24 cellular contexts compared by ENCODE assay signal in genomic region chr9:137761793-137762192, GRCh38.
DNase-seq lines count a peak whose midpoint lies in the region; TF ChIP-seq lines count a peak whose summit lies in the region.
"Had no signal": no experiment of that assay in that cellular context is flagged by ENCODE, and none has a peak within 500 bp of the region (broad histone marks: within the 10 kb centered on the region; RNA-seq: fewer than 3 reads in every experiment).

No MANE protein-coding gene starts in this region.

- H4K20me1 ChIP-seq in osteoblast (ENCODE audit: insufficient read depth, low read length) = peaks cover 2% of the 10 kb centered on the region

- H3K36me3 Mint-ChIP-seq in T-helper 1 cell treated with Interleukin-12 subunit alpha and Interleukin-12 subunit beta and Interleukin-4 antibody, amounts not matched to agents 30 μg/mL and 1 μg/mL, for 36 hours (ENCODE audit: low read depth) = peaks cover 53% of the 10 kb centered on the region
- peaks cover 59% of the 10 kb centered on the region for H3K36me3 Mint-ChIP-seq in activated T-helper 1 cell treated with anti-CD3 and anti-CD28 coated beads, Interleukin-12 subunit alpha, Interleukin-12 subunit beta, Interleukin-2, Interleukin-4 antibody, amounts not matched to agents 30 ng/mL and 10 ng/mL and 1 ng/mL, durations not matched to agents 14 hours and 24 hours and 36 hours (ENCODE audit: low read depth)

- H3K4me3 ChIP-seq in GM06990 (replicated peaks; ENCODE audit: low read depth, low read length) = 0 out of 2 replicates have a peak overlapping the region, but pooled peaks have one; percentile 3
- no peak overlapping the region for H3K4me3 ChIP-seq in osteoblast (ENCODE audit: insufficient read depth, low read length)
- H3K4me3 ChIP-seq in esophagus muscularis mucosa = no peak overlapping the region
- no peak overlapping the region for H3K4me3 ChIP-seq in ascending aorta
- no peak overlapping the region for H3K4me3 ChIP-seq in colonic mucosa
- H3K4me3 ChIP-seq: hepatocyte, lung, ovary, sigmoid colon, stomach, upper lobe of left lung had no signal

- H3K4me3 Mint-ChIP-seq in T-helper 1 cell treated with Interleukin-12 subunit alpha and Interleukin-12 subunit beta and Interleukin-4 antibody, amounts not matched to agents 30 μg/mL and 1 μg/mL, for 36 hours = no peak overlapping the region
- H3K4me3 Mint-ChIP-seq in activated T-helper 1 cell treated with anti-CD3 and anti-CD28 coated beads, Interleukin-12 subunit alpha, Interleukin-12 subunit beta, Interleukin-2, Interleukin-4 antibody, amounts not matched to agents 30 ng/mL and 10 ng/mL and 1 ng/mL, durations not matched to agents 14 hours and 24 hours and 36 hours = no peak overlapping the region
- H3K4me3 Mint-ChIP-seq: activated CD8-positive, alpha-beta memory T cell treated with anti-CD3 and anti-CD28 coated beads, Interleukin-2, amount 10 ng/mL, durations not matched to agents 7 days and 5 days had no signal

- intact Hi-C loops in activated T-helper 1 cell treated with anti-CD3 and anti-CD28 coated beads, Interleukin-12 subunit alpha, Interleukin-12 subunit beta, Interleukin-2, Interleukin-4 antibody, amounts not matched to agents 30 ng/mL and 10 ng/mL and 1 ng/mL, durations not matched to agents 14 hours and 24 hours and 36 hours (cut with micrococcal nuclease) = no loop called here
- intact Hi-C loops in esophagus muscularis mucosa (cut with DNase I) (no loop called here), ascending aorta (cut with DNase I) (loop anchor here (5.0 kb wide), 1 partner anchor 89 kb away; no protein-coding TSS in a partner anchor), colonic mucosa (cut with DNase I) (no loop called here)

- no peak for TF ChIP-seq CTCF in GM06990 (IDR thresholded peaks at IDR 0.05; ENCODE audit: insufficient read depth, low read length, poor library complexity, severe bottlenecking)
- TF ChIP-seq CTCF in osteoblast (IDR thresholded peaks at IDR 0.05; ENCODE audit: extremely low read depth, low read depth, low read length) = no peak
- TF ChIP-seq CTCF in esophagus muscularis mucosa (IDR thresholded peaks at IDR 0.05) = no peak
- no peak for TF ChIP-seq CTCF in ascending aorta (IDR thresholded peaks at IDR 0.05)
- TF ChIP-seq CTCF in colonic mucosa (IDR thresholded peaks at IDR 0.05) = no peak

- peaks cover 30% of the 10 kb centered on the region for H3K4me1 Mint-ChIP-seq in T-helper 1 cell treated with Interleukin-12 subunit alpha and Interleukin-12 subunit beta and Interleukin-4 antibody, amounts not matched to agents 30 μg/mL and 1 μg/mL, for 36 hours (ENCODE audit: low read depth)
- peaks cover 36% of the 10 kb centered on the region for H3K4me1 Mint-ChIP-seq in activated T-helper 1 cell treated with anti-CD3 and anti-CD28 coated beads, Interleukin-12 subunit alpha, Interleukin-12 subunit beta, Interleukin-2, Interleukin-4 antibody, amounts not matched to agents 30 ng/mL and 10 ng/mL and 1 ng/mL, durations not matched to agents 14 hours and 24 hours and 36 hours (ENCODE audit: low read depth)

- H3K9me3 ChIP-seq in osteoblast (ENCODE audit: low read depth, low read length) = no peaks in the 10 kb centered on the region
- H3K9me3 ChIP-seq in esophagus muscularis mucosa = no peaks in the 10 kb centered on the region
- no peaks in the 10 kb centered on the region for H3K9me3 ChIP-seq in ascending aorta
- H3K9me3 ChIP-seq in colonic mucosa = no peaks in the 10 kb centered on the region
- H3K9me3 ChIP-seq: ovary, sigmoid colon, stomach, upper lobe of left lung had no signal

- peak overlapping the region; percentile 86 for H3K27ac Mint-ChIP-seq in T-helper 1 cell treated with Interleukin-12 subunit alpha and Interleukin-12 subunit beta and Interleukin-4 antibody, amounts not matched to agents 30 μg/mL and 1 μg/mL, for 36 hours
- H3K27ac Mint-ChIP-seq in activated T-helper 1 cell treated with anti-CD3 and anti-CD28 coated beads, Interleukin-12 subunit alpha, Interleukin-12 subunit beta, Interleukin-2, Interleukin-4 antibody, amounts not matched to agents 30 ng/mL and 10 ng/mL and 1 ng/mL, durations not matched to agents 14 hours and 24 hours and 36 hours = peak overlapping the region; percentile 87

- H3K27me3 Mint-ChIP-seq in T-helper 1 cell treated with Interleukin-12 subunit alpha and Interleukin-12 subunit beta and Interleukin-4 antibody, amounts not matched to agents 30 μg/mL and 1 μg/mL, for 36 hours (ENCODE audit: low read depth) = no peaks in the 10 kb centered on the region
- no peaks in the 10 kb centered on the region for H3K27me3 Mint-ChIP-seq in activated T-helper 1 cell treated with anti-CD3 and anti-CD28 coated beads, Interleukin-12 subunit alpha, Interleukin-12 subunit beta, Interleukin-2, Interleukin-4 antibody, amounts not matched to agents 30 ng/mL and 10 ng/mL and 1 ng/mL, durations not matched to agents 14 hours and 24 hours and 36 hours (ENCODE audit: insufficient read depth)
- H3K27me3 Mint-ChIP-seq: activated CD8-positive, alpha-beta memory T cell treated with anti-CD3 and anti-CD28 coated beads, Interleukin-2, amount 10 ng/mL, durations not matched to agents 7 days and 5 days had no signal

- H3K9ac ChIP-seq in colonic mucosa (ENCODE audit: low read depth in 2 of 2, low read length in 2 of 2) = no peak overlapping the region

- peaks cover 13% of the 10 kb centered on the region for H3K4me1 ChIP-seq in osteoblast (ENCODE audit: insufficient read depth, low read length)
- peaks cover 0 to 5% (median 5%) of the 10 kb centered on the region in 4 donors for H3K4me1 ChIP-seq in esophagus muscularis mucosa
- H3K4me1 ChIP-seq in ascending aorta = no peaks in the 10 kb centered on the region
- no peaks in the 10 kb centered on the region for H3K4me1 ChIP-seq in colonic mucosa
- H3K4me1 ChIP-seq: upper lobe of left lung had no signal

- H2AFZ ChIP-seq in osteoblast (ENCODE audit: low read length) = no peak overlapping the region
- H2AFZ ChIP-seq: hepatocyte had no signal

- no peak overlapping the region for H3K4me2 ChIP-seq in osteoblast (ENCODE audit: insufficient read depth, low read length)
- H3K4me2 ChIP-seq: hepatocyte had no signal

- H3K27ac ChIP-seq in osteoblast (ENCODE audit: low read depth, low read length) = no peak overlapping the region
- peak overlapping the region in 1 of 4 donors; percentile 5 for H3K27ac ChIP-seq in esophagus muscularis mucosa (replicated peaks in 1 of 4)
- no peak overlapping the region for H3K27ac ChIP-seq in ascending aorta
- no peak overlapping the region for H3K27ac ChIP-seq in colonic mucosa
- H3K27ac ChIP-seq: 22Rv1, hepatocyte, sigmoid colon, VCaP had no signal

- H3K27me3 ChIP-seq in GM06990 (replicated peaks; ENCODE audit: control insufficient read depth, insufficient read depth, low read length) (no peaks in the 10 kb centered on the region), osteoblast (ENCODE audit: insufficient read depth, low read length) (no peaks in the 10 kb centered on the region), esophagus muscularis mucosa (no peaks in the 10 kb centered on the region), ascending aorta (no peaks in the 10 kb centered on the region), colonic mucosa (no peaks in the 10 kb centered on the region)
- H3K27me3 ChIP-seq: hepatocyte, ovary, sigmoid colon, stomach, upper lobe of left lung had no signal

- no peaks in the 10 kb centered on the region for H3K9me3 Mint-ChIP-seq in T-helper 1 cell treated with Interleukin-12 subunit alpha and Interleukin-12 subunit beta and Interleukin-4 antibody, amounts not matched to agents 30 μg/mL and 1 μg/mL, for 36 hours
- no peaks in the 10 kb centered on the region for H3K9me3 Mint-ChIP-seq in activated T-helper 1 cell treated with anti-CD3 and anti-CD28 coated beads, Interleukin-12 subunit alpha, Interleukin-12 subunit beta, Interleukin-2, Interleukin-4 antibody, amounts not matched to agents 30 ng/mL and 10 ng/mL and 1 ng/mL, durations not matched to agents 14 hours and 24 hours and 36 hours

- H3K36me3 ChIP-seq in GM06990 (ENCODE audit: control insufficient read depth, insufficient read depth, low read length) = peaks cover 18% of the 10 kb centered on the region
- H3K36me3 ChIP-seq in osteoblast (ENCODE audit: insufficient read depth, low read length) = peaks cover 58% of the 10 kb centered on the region
- H3K36me3 ChIP-seq in esophagus muscularis mucosa = peaks cover 42 to 95% (median 70%) of the 10 kb centered on the region in 4 donors
- H3K36me3 ChIP-seq in ascending aorta = peaks cover 18 to 70% of the 10 kb centered on the region in 2 donors
- H3K36me3 ChIP-seq in colonic mucosa = no peaks in the 10 kb centered on the region
- H3K36me3 ChIP-seq: ovary had no signal

- TF ChIP-seq EP300 in esophagus muscularis mucosa (IDR thresholded peaks at IDR 0.05) = no peak

- no peak for TF ChIP-seq POLR2A in esophagus muscularis mucosa (IDR thresholded peaks at IDR 0.05; ENCODE audit: low read depth)

- peaks cover 26% of the 10 kb centered on the region for H3K79me2 ChIP-seq in osteoblast (ENCODE audit: insufficient read depth, low read length)
- H3K79me2 ChIP-seq: hepatocyte had no signal

- DNase-seq in T-helper 1 cell = no peak
- DNase-seq in GM06990 (ENCODE audit: extremely low read depth, insufficient read length) = no peak
- no peak for DNase-seq in activated T-helper 1 cell treated with anti-CD3 and anti-CD28 coated beads, Interleukin-12 subunit alpha, Interleukin-12 subunit beta, Interleukin-2, Interleukin-4 antibody, amounts not matched to agents 30 ng/mL and 10 ng/mL and 1 ng/mL, durations not matched to agents 14 hours and 24 hours and 36 hours (ENCODE audit: low spot score)
- DNase-seq in osteoblast (ENCODE audit: insufficient read length, low spot score, missing footprints) = peak; percentile 37
- DNase-seq in esophagus muscularis mucosa (ENCODE audit: extremely low spot score) = no peak
- DNase-seq in ascending aorta (ENCODE audit: low spot score in 2 of 2) = no peak
- DNase-seq in colonic mucosa = no peak
- DNase-seq: activated CD8-positive, alpha-beta memory T cell treated with anti-CD3 and anti-CD28 coated beads, Interleukin-2, amount 10 ng/mL, durations not matched to agents 7 days and 5 days; Calu3; GOT3; islet precursor cell; Karpas-422; NCI-H1105 treated with DMSO at 0.1 percent for 48 hours; NCI-H510A treated with DMSO at 0.1 percent for 48 hours; Right ventricle myocardium superior; sigmoid colon had no signal

- WGBS in esophagus muscularis mucosa = 88% methylated on average over 7 of the region's 9 CpGs
